27 cellular contexts compared by ENCODE assay signal in genomic region chr17:13222931-13223330, GRCh38.
DNase-seq lines count a peak whose midpoint lies in the region; ATAC-seq and TF ChIP-seq lines count a peak whose summit lies in the region.
"Had no signal": no experiment of that assay in that cellular context is flagged by ENCODE, and none has a peak within 500 bp of the region (broad histone marks: within the 10 kb centered on the region; RNA-seq: fewer than 3 reads in every experiment).

No MANE protein-coding gene starts in this region.

- ATAC-seq in HG03378 (IDR thresholded peaks at IDR 0.05; ENCODE audit: unreplicated experiment) (no peak), GM18861 (IDR thresholded peaks at IDR 0.05; ENCODE audit: unreplicated experiment) (no peak), heart left ventricle (no peak)
- ATAC-seq: activated CD4-positive, CD25-positive, alpha-beta regulatory T cell treated with anti-CD3 and anti-CD28 coated beads, Interleukin-2, amount 50 U/mL, for 24 hours; activated CD8-positive, alpha-beta T cell treated with anti-CD3 and anti-CD28 coated beads, Interleukin-2, amount 10 ng/mL, durations not matched to agents 7 days and 5 days; K562; stimulated activated naive CD8-positive, alpha-beta T cell treated with anti-CD3 and anti-CD28 coated beads, Interleukin-15, Interleukin-2, amounts not matched to agents 100 U/mL and 50 U/mL, for 24 hours had no signal

- no peaks in the 10 kb centered on the region for H3K9me3 ChIP-seq in WERI-Rb-1 (ENCODE audit: severe bottlenecking)
- H3K9me3 ChIP-seq in heart left ventricle: no peaks in the 10 kb centered on the region
- H3K9me3 ChIP-seq: adrenal gland, esophagus muscularis mucosa, HAP-1, spleen, thyroid gland had no signal

- no peaks in the 10 kb centered on the region for H3K27me3 ChIP-seq in WERI-Rb-1 (ENCODE audit: insufficient read depth, low read depth, severe bottlenecking)
- H3K27me3 ChIP-seq in heart left ventricle: peaks cover 0 to 11% (median 0%) of the 10 kb centered on the region in 9 donors
- H3K27me3 ChIP-seq: brain microvascular endothelial cell, spleen, thyroid gland had no signal

- H3K27ac ChIP-seq in WERI-Rb-1: peak overlapping the region; percentile 34; the same call in 1 of the 2 replicates
- H3K27ac ChIP-seq in heart left ventricle: no peak overlapping the region
- H3K27ac ChIP-seq: adrenal gland, brain microvascular endothelial cell, esophagus muscularis mucosa, spleen, thyroid gland had no signal

- WGBS in heart left ventricle, 4 donors: 65 to 69% (median 67%) methylated on average over 4 of the region's 4 CpGs

- intact Hi-C loops in heart left ventricle (cut with DNase I): no loop called here

- no peak for TF ChIP-seq POLR2A in heart left ventricle (IDR thresholded peaks at IDR 0.05)

- H3K36me3 ChIP-seq in WERI-Rb-1 (no peaks in the 10 kb centered on the region), heart left ventricle (no peaks in the 10 kb centered on the region)
- H3K36me3 ChIP-seq: adrenal gland, brain microvascular endothelial cell, esophagus muscularis mucosa, HAP-1, spleen, thyroid gland had no signal

- no peaks in the 10 kb centered on the region for H3K4me1 ChIP-seq in heart left ventricle
- H3K4me1 ChIP-seq: adrenal gland, esophagus muscularis mucosa, HAP-1, spleen, thyroid gland had no signal

- DNase-seq in NCI-H82 (lab: John Stamatoyannopoulos, UW): peak; percentile 54
- DNase-seq in NCI-H82 treated with DMSO at 0.1 percent for 48 hours (lab: John Stamatoyannopoulos, UW; ENCODE audit: unreplicated experiment): no peak
- DNase-seq in NCI-H2029 (lab: John Stamatoyannopoulos, UW): peak; percentile 66
- DNase-seq in WERI-Rb-1: peak; percentile 25
- DNase-seq in COLO829 (ENCODE audit: low spot score): no peak
- DNase-seq in heart left ventricle: no peak
- DNase-seq: 8988T; activated CD8-positive, alpha-beta T cell treated with anti-CD3 and anti-CD28 coated beads, Interleukin-2, amount 10 ng/mL, durations not matched to agents 7 days and 5 days; activated gamma-delta T cell treated with Interleukin-2 at 50 U/mL for 16 hours; activated T-cell treated with anti-CD3 and anti-CD28 coated beads, Interleukin-2, amount 50 U/mL, for 1 hour; adrenal gland; AML-193; brain microvascular endothelial cell; CD8-positive, alpha-beta memory T cell; MM.1S; nucleus accumbens; spleen; stimulated activated CD4-positive, alpha-beta T cell treated with anti-CD3 and anti-CD28 coated beads, Interleukin-4, amount 100 ng/mL, for 4 hours; stimulated activated naive CD8-positive, alpha-beta T cell treated with anti-CD3 and anti-CD28 coated beads, Interleukin-15, Interleukin-2, amounts not matched to agents 100 U/mL and 50 U/mL, for 24 hours; SW 1271; thyroid gland had no signal

- TF ChIP-seq CTCF in WERI-Rb-1 (IDR thresholded peaks at IDR 0.05; ENCODE audit: low read depth, low read length) (no peak), heart left ventricle (IDR thresholded peaks at IDR 0.05) (no peak)

- H3K4me3 ChIP-seq in WERI-Rb-1 (ENCODE audit: low read depth, low read length) (no peak overlapping the region), heart left ventricle (no peak overlapping the region)
- H3K4me3 ChIP-seq: adrenal gland, esophagus muscularis mucosa, HAP-1, K562, spleen, thyroid gland had no signal

Comparison
In these comparisons a context has a peak if more than half of its experiments do, and no peak if none do; other contexts are left out.
1. DNase-seq: peak in NCI-H82 (single experiment), NCI-H2029 (single experiment) and WERI-Rb-1 (single experiment); none in NCI-H82 treated with DMSO at 0.1 percent for 48 hours (single experiment), COLO829 (single experiment) and heart left ventricle (0 of 5).